Comparison of ENCODE assay signal across 11 cellular contexts in genomic region chr15:101068961-101069734, GRCh38.
A peak's percentile ranks its signal among the peaks of the same experiment; 100 is the strongest.
DNase-seq lines count a peak whose midpoint lies in the region; ATAC-seq and TF ChIP-seq lines count a peak whose summit lies in the region.
"Had no signal": no experiment of that assay in that cellular context is flagged by ENCODE, and none has a peak within 500 bp of the region (broad histone marks: within the 10 kb centered on the region; RNA-seq: fewer than 3 reads in every experiment).

No MANE protein-coding gene starts in this region.

- H3K36me3 ChIP-seq in WERI-Rb-1 (no peaks in the 10 kb centered on the region), heart left ventricle (peaks cover 0 to 33% (median 0%) of the 10 kb centered on the region in 9 donors)

- intact Hi-C loops in heart left ventricle (cut with DNase I), result loop anchor here in 1 of 10 donors (5.0 kb wide), 1 partner anchor 42 kb away; no protein-coding TSS in a partner anchor
- intact Hi-C loops in posterior vena cava (cut with DNase I), result no loop called here

- H3K27ac ChIP-seq in WERI-Rb-1 (no peak overlapping the region), heart left ventricle (peak overlapping the region in 8 of 12 donors; percentile 5 to 75 (median 36))

- H3K27me3 ChIP-seq in WERI-Rb-1 (ENCODE audit: insufficient read depth, low read depth, severe bottlenecking), result no peaks in the 10 kb centered on the region
- no peaks in the 10 kb centered on the region for H3K27me3 ChIP-seq in heart left ventricle

- TF ChIP-seq CTCF in WERI-Rb-1 (IDR thresholded peaks at IDR 0.05; ENCODE audit: low read depth, low read length) (peak; percentile 8; the same call in 1 of the 2 replicates), heart left ventricle (IDR thresholded peaks at IDR 0.05) (peak in 1 of 12 donors; percentile 6)

- no peak for TF ChIP-seq POLR2A in heart left ventricle (IDR thresholded peaks at IDR 0.05)

- no peak overlapping the region for H3K4me3 ChIP-seq in WERI-Rb-1 (ENCODE audit: low read depth, low read length)
- H3K4me3 ChIP-seq in heart left ventricle, result no peak overlapping the region

- 59 to 71% (median 70%) methylated on average over 12 to 15 of the region's 15 CpGs for WGBS in heart left ventricle, 4 donors

- DNase-seq in ELF-1 (ENCODE audit: low read depth, low spot score), result peak; percentile 100
- no peak for DNase-seq in WERI-Rb-1
- peak in 2 of 5 donors; percentile 25 to 28 for DNase-seq in heart left ventricle
- peak; percentile 76 for DNase-seq in posterior vena cava (ENCODE audit: low spot score)
- no peak for DNase-seq in NCI-H146 treated with DMSO at 0.1 percent for 48 hours (lab: John Stamatoyannopoulos, UW; ENCODE audit: unreplicated experiment)
- no peak for DNase-seq in NCI-H146 (lab: John Stamatoyannopoulos, UW)
- no peak for DNase-seq in amniotic stem cell (lab: John Stamatoyannopoulos, UW)
- DNase-seq: activated CD4-positive, CD25-positive, alpha-beta regulatory T cell treated with anti-CD3 and anti-CD28 coated beads, Interleukin-2, amount 50 U/mL, for 72 hours; COR-L47; NCI-H2171 treated with DMSO at 0.1 percent for 48 hours had no signal

- H3K9me3 ChIP-seq in WERI-Rb-1 (ENCODE audit: severe bottlenecking) (no peaks in the 10 kb centered on the region), heart left ventricle (no peaks in the 10 kb centered on the region)

- peaks cover 0 to 45% (median 20%) of the 10 kb centered on the region in 12 donors for H3K4me1 ChIP-seq in heart left ventricle

- peak in 1 of 4 donors; percentile 11 for ATAC-seq in heart left ventricle
- no peak for ATAC-seq in GM21576 (IDR thresholded peaks at IDR 0.05; ENCODE audit: unreplicated experiment)

Comparison
In these comparisons a context has a peak if more than half of its experiments do, and no peak if none do; other contexts are left out.
1. DNase-seq: peak in ELF-1 (single experiment) and posterior vena cava (single experiment); none in WERI-Rb-1 (single experiment), NCI-H146 treated with DMSO at 0.1 percent for 48 hours (single experiment), NCI-H146 (single experiment) and amniotic stem cell (single experiment).